20 cellular contexts compared by ENCODE assay signal in genomic region chr20:18683839-18684238, GRCh38.
"Had no signal": no experiment of that assay in that cellular context is flagged by ENCODE, and none has a peak within 500 bp of the region (broad histone marks: within the 10 kb centered on the region; RNA-seq: fewer than 3 reads in every experiment).

No MANE protein-coding gene starts in this region.

- H3K27me3 ChIP-seq: upper lobe of left lung had no signal

- H3K4me3 ChIP-seq: left ventricle myocardium inferior, thoracic aorta, upper lobe of left lung had no signal

- H3K4me1 ChIP-seq: left ventricle myocardium inferior had no signal

- H3K27ac ChIP-seq: left ventricle myocardium inferior, thoracic aorta, upper lobe of left lung had no signal

- H3K9me3 ChIP-seq: left ventricle myocardium inferior, thoracic aorta, upper lobe of left lung had no signal

- DNase-seq: activated B cell treated with CpG ODN at 0.5 μM for 24 hours; activated CD4-positive, alpha-beta T cell treated with anti-CD3 and anti-CD28 coated beads for 36 hours; activated CD4-positive, alpha-beta T cell treated with anti-CD3 and anti-CD28 coated beads, Interleukin-2, amount 50 U/mL, for 4 hours; activated CD8-positive, alpha-beta memory T cell treated with anti-CD3 and anti-CD28 coated beads for 24 hours; activated CD8-positive, alpha-beta memory T cell treated with anti-CD3 and anti-CD28 coated beads, Interleukin-2, amount 50 U/mL, for 4 hours; activated naive CD4-positive, alpha-beta T cell; activated naive CD8-positive, alpha-beta T cell treated with anti-CD3 and anti-CD28 coated beads for 36 hours; activated T-cell treated with anti-CD3 and anti-CD28 coated beads, Interleukin-2, amount 50 U/mL, for 24 hours; central memory CD4-positive, alpha-beta T cell; dermis blood vessel endothelial cell; effector memory CD4-positive, alpha-beta T cell; foreskin melanocyte; left ventricle myocardium inferior; naive thymus-derived CD8-positive, alpha-beta T cell; stimulated activated CD4-positive, alpha-beta T cell treated with anti-CD3 and anti-CD28 coated beads, Interleukin-2, amount 100 ng/mL, for 48 hours; stimulated activated naive CD4-positive, alpha-beta T cell treated with Interleukin-2 at 50 U/mL for 16 hours; T-helper 1 cell; T-helper 9 cell; upper lobe of left lung had no signal

- H3K36me3 ChIP-seq: left ventricle myocardium inferior, thoracic aorta, upper lobe of left lung had no signal
